8 cellular contexts compared by ENCODE assay signal in the genomic region with DNA sequence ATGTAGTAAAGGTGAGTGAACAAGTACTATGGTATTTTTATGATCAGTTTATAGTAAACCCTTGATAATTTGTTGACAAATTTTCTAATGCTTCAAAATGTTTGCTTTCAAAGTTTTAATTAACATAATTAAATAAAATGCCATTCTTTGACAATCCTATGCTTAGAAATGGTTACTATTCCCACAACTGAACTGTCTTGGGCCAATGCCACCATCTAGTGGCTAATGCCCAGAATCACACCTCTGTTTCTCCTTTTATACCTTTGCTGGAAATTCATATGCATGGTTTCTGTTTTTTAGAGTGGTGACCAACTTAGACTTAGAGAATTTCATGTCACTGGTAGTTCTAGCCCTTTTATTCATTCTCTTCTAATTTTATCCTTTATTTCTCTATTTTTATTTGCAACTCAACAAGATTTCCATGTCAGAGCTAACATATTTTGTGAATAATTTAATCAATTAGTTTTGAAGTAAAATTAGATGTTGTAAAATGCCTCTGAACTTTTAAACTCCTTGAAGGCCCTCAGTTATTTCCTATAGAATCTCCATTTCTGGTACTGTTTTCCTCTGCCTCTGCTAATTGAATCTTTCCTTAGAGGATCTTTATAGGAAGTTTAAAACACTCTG. TPM values are rescaled to one million over a fixed set of nuclear protein-coding genes. Genes with fewer than 3 reads are reported as not detected.
DNase-seq lines count a peak whose midpoint lies in the region; ATAC-seq and TF ChIP-seq lines count a peak whose summit lies in the region.

No MANE protein-coding gene starts in this region.

- H3K4me1 Mint-ChIP-seq in HFFc6 (ENCODE audit: low read depth) (no peaks in the 10 kb centered on the region), naive B cell (peaks cover 0 to 7% (median 0%) of the 10 kb centered on the region in 3 donors)

- H3K27ac Mint-ChIP-seq in HFFc6 (no peak overlapping the region), naive B cell (no peak overlapping the region)

- H3K4me3 Mint-ChIP-seq in HFFc6 (no peak overlapping the region), naive B cell (no peak overlapping the region)

- no peaks in the 10 kb centered on the region; the same call in 1 of the 2 replicates for H3K27me3 Mint-ChIP-seq in HFFc6 (ENCODE audit: insufficient read depth)
- H3K27me3 Mint-ChIP-seq in naive B cell, result no peaks in the 10 kb centered on the region

- DNase-seq in DMS79 treated with DMSO at 0.1 percent for 48 hours (lab: John Stamatoyannopoulos, UW) (peak; percentile 11), HFFc6 (peak; percentile 30), NCI-H774 (lab: John Stamatoyannopoulos, UW) (peak; percentile 7), erythroblast (lab: John Stamatoyannopoulos, UW) (peak; percentile 69 to 82), naive B cell (peak; percentile 59), substantia nigra (lab: John Stamatoyannopoulos, UW) (peak in 32 of 49 donors; percentile 0 to 53 (median 24))
- DNase-seq in activated CD8-positive, alpha-beta memory T cell treated with anti-CD3 and anti-CD28 coated beads for 4 hours (ENCODE audit: low read depth in 2 of 2), result peak; percentile 15 to 22

- TF ChIP-seq POLR2A in erythroblast (IDR thresholded peaks at IDR 0.05; ENCODE audit: low read length), result no peak

- H3K27ac ChIP-seq in substantia nigra (ENCODE audit: low read depth, low read length, poor library complexity, severe bottlenecking), result no peak overlapping the region

- TF ChIP-seq CTCF in HFFc6 (IDR thresholded peaks at IDR 0.05), result peak; percentile 97

- H3K9me3 Mint-ChIP-seq in HFFc6, result no peaks in the 10 kb centered on the region
- peaks cover 0 to 6% (median 0%) of the 10 kb centered on the region in 7 donors for H3K9me3 Mint-ChIP-seq in naive B cell

- ATAC-seq in naive B cell (ENCODE audit: low read depth in 2 of 2) (peak; percentile 53 to 65), HG03139 (IDR thresholded peaks at IDR 0.05; ENCODE audit: unreplicated experiment) (no peak)

- peaks cover 5% of the 10 kb centered on the region for H3K36me3 Mint-ChIP-seq in HFFc6 (ENCODE audit: low read depth)
- peaks cover 31 to 38% of the 10 kb centered on the region in 2 donors for H3K36me3 Mint-ChIP-seq in naive B cell

RNA-seq across cellular contexts. Expression of a gene that starts 31.1 kb away (rescaled TPM):
- 10 to 100 TPM; 23.5 to 36.9 (median 29.6) TPM for total RNA-seq in HFFc6 (2021; fragmentation: NEBNext Ultra II Directional; extraction: Animal tissue kit (Norgen Biotek cat#: 25700))
- 100 to 1,000 TPM in 4 of 6 donors, 10 to 100 TPM in 2; 87.8 to 137 (median 112) TPM for polyA plus RNA-seq in naive B cell (ENCODE audit: low read depth in 6 of 6)

Comparison
In these comparisons a context has a peak if more than half of its experiments do, and no peak if none do; other contexts are left out.
1. DNase-seq: peak in every context shown above with its lines; median percentile 76 in erythroblast; 59 in naive B cell; 30 in HFFc6; 24 in substantia nigra; 18 in activated CD8-positive, alpha-beta memory T cell treated with anti-CD3 and anti-CD28 coated beads for 4 hours; 11 in DMS79 treated with DMSO at 0.1 percent for 48 hours; 7 in NCI-H774.